Comparison of ENCODE assay signal across 8 cellular contexts in genomic region chr21:45078877-45079281, GRCh38. TPM values are rescaled to one million over a fixed set of nuclear protein-coding genes. Genes with fewer than 3 reads are reported as not detected.
DNase-seq lines count a peak whose midpoint lies in the region; ATAC-seq and TF ChIP-seq lines count a peak whose summit lies in the region.

No MANE protein-coding gene starts in this region.

- no peaks in the 10 kb centered on the region for H3K9me3 Mint-ChIP-seq in activated CD4-positive, alpha-beta T cell treated with anti-CD3 and anti-CD28 coated beads, Interleukin-2, amount 10 ng/mL, durations not matched to agents 7 days and 5 days

- H3K4me3 Mint-ChIP-seq in activated CD4-positive, alpha-beta T cell treated with anti-CD3 and anti-CD28 coated beads, Interleukin-2, amount 10 ng/mL, durations not matched to agents 7 days and 5 days = peak overlapping the region; percentile 61

- CTCF ChIA-PET in activated CD4-positive, alpha-beta T cell treated with anti-CD3 and anti-CD28 coated beads, Interleukin-2, amount 10 ng/mL, durations not matched to agents 7 days and 5 days (lab: Charles Lee) = interaction anchor here (1.0 to 2.7 kb wide), 4 partner anchors 26 to 62 kb away, joined by 3 to 11 read pairs (median 4); no protein-coding TSS in a partner anchor

- no peaks in the 10 kb centered on the region for H3K27me3 Mint-ChIP-seq in activated CD4-positive, alpha-beta T cell treated with anti-CD3 and anti-CD28 coated beads, Interleukin-2, amount 10 ng/mL, durations not matched to agents 7 days and 5 days

- peak; percentile 94 for DNase-seq in HCEC 1CT
- peak; percentile 90 for DNase-seq in activated CD4-positive, alpha-beta T cell treated with anti-CD3 and anti-CD28 coated beads, Interleukin-2, amount 10 ng/mL, durations not matched to agents 7 days and 5 days
- peak; percentile 74 for DNase-seq in effector CD4-positive, alpha-beta T cell
- DNase-seq in stimulated activated CD4-positive, alpha-beta T cell treated with anti-CD3 and anti-CD28 coated beads, TNF-alpha, amount 100 ng/mL, for 24 hours (ENCODE audit: low read depth in 3 of 3) = peak; percentile 29 to 67 (median 56)
- no peak for DNase-seq in amniotic stem cell (lab: John Stamatoyannopoulos, UW)
- DNase-seq in omental fat pad (ENCODE audit: low spot score) = no peak
- no peak for DNase-seq in inferior parietal cortex (ENCODE audit: extremely low spot score)
- DNase-seq in NCI-H2107 (lab: John Stamatoyannopoulos, UW) = no peak

- peaks cover 30% of the 10 kb centered on the region for H3K36me3 Mint-ChIP-seq in activated CD4-positive, alpha-beta T cell treated with anti-CD3 and anti-CD28 coated beads, Interleukin-2, amount 10 ng/mL, durations not matched to agents 7 days and 5 days (ENCODE audit: low read depth)

- peak overlapping the region; percentile 98 for H3K27ac Mint-ChIP-seq in activated CD4-positive, alpha-beta T cell treated with anti-CD3 and anti-CD28 coated beads, Interleukin-2, amount 10 ng/mL, durations not matched to agents 7 days and 5 days

- TF ChIP-seq CTCF in omental fat pad (IDR thresholded peaks at IDR 0.05) = no peak

- peaks cover 84% of the 10 kb centered on the region for H3K4me1 Mint-ChIP-seq in activated CD4-positive, alpha-beta T cell treated with anti-CD3 and anti-CD28 coated beads, Interleukin-2, amount 10 ng/mL, durations not matched to agents 7 days and 5 days

- no peak for ATAC-seq in omental fat pad (ENCODE audit: low FRiP score)

- POLR2A ChIA-PET in activated CD4-positive, alpha-beta T cell treated with anti-CD3 and anti-CD28 coated beads, Interleukin-2, amount 10 ng/mL, durations not matched to agents 7 days and 5 days (lab: Charles Lee) = no interaction called here

RNA-seq across cellular contexts. Expression of gene ADARB1, which starts 4.5 kb away (rescaled TPM):
- total RNA-seq in activated CD4-positive, alpha-beta T cell treated with anti-CD3 and anti-CD28 coated beads, Interleukin-2, amount 10 ng/mL, durations not matched to agents 7 days and 5 days = 10 to 100 TPM; 43.3 to 45.4 TPM
- total RNA-seq in omental fat pad = 10 to 100 TPM; 17.3 to 38.3 (median 23.3) TPM

Comparison
In these comparisons a context has a peak if more than half of its experiments do, and no peak if none do; other contexts are left out.
1. DNase-seq: peak in HCEC 1CT (single experiment), activated CD4-positive, alpha-beta T cell treated with anti-CD3 and anti-CD28 coated beads, Interleukin-2, amount 10 ng/mL, durations not matched to agents 7 days and 5 days (single experiment), effector CD4-positive, alpha-beta T cell (single experiment) and stimulated activated CD4-positive, alpha-beta T cell treated with anti-CD3 and anti-CD28 coated beads, TNF-alpha, amount 100 ng/mL, for 24 hours (3 of 3); none in amniotic stem cell (single experiment), omental fat pad (single experiment), inferior parietal cortex (single experiment) and NCI-H2107 (single experiment).